ENCODE assay signal across 1 cellular context in the genomic region with DNA sequence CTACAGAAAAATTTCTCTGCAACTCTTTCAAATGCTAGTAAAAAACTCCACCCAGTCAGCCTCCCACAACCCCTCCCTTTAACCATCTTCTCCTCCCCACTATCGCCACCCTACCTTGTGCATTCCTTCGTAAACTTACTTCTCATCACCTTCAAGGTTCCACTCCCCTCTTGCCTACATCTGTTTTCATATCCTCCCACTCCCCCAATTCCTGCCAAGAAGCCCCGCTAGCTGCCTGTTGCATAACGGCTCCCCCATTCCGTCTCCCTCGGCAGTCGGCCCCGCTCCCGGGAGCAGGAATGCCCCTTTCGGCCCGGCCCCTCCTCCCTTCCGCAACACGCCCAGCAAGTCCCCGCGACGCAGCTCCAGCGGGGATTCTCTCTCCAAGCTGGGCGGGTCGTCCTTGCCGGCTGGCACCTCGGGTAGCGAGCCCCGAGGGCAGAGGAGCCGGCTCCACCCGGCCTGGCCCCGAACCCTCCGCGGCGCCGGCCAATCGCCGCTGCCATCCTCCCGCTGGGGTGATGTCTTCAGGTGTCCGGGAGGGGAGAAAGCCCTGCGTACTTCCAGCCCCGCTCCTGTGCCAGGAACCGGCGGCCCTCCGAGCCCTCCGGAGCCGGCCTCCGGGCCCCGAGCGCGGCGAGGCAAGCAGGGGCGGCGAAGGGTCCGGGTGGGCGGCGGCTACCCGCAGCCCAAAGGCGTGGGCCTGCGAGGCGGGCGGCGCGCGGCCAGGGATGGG.
TF ChIP-seq lines count a peak whose summit lies in the region.

No MANE protein-coding gene starts in this region.

TF ChIP-seq in HEK293, 187 proteins besides CTCF, POLR2A, EP300 and RAD21 (continued from another document and continues in another):
- TF ChIP-seq, protein P1, sequence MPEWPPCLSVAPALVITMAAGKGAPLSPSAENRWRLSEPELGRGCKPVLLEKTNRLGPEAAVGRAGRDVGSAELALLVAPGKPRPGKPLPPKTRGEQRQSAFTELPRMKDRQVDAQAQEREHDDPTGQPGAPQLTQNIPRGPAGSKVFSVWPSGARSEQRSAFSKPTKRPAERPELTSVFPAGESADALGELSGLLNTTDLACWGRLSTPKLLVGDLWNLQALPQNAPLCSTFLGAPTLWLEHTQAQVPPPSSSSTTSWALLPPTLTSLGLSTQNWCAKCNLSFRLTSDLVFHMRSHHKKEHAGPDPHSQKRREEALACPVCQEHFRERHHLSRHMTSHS (tag by site-specific recombination; IDR thresholded peaks at IDR 0.05) = no peak
- no peak for TF ChIP-seq ZNF155 (tag by site-specific recombination; IDR thresholded peaks at IDR 0.05)
- peak; percentile 95 for TF ChIP-seq ZXDB (tag by site-specific recombination; IDR thresholded peaks at IDR 0.05)
- TF ChIP-seq ZNF585B (tag by site-specific recombination; IDR thresholded peaks at IDR 0.05) = no peak
- no peak for TF ChIP-seq ZNF664 (tag by site-specific recombination; IDR thresholded peaks at IDR 0.05)
- TF ChIP-seq, protein P2, sequence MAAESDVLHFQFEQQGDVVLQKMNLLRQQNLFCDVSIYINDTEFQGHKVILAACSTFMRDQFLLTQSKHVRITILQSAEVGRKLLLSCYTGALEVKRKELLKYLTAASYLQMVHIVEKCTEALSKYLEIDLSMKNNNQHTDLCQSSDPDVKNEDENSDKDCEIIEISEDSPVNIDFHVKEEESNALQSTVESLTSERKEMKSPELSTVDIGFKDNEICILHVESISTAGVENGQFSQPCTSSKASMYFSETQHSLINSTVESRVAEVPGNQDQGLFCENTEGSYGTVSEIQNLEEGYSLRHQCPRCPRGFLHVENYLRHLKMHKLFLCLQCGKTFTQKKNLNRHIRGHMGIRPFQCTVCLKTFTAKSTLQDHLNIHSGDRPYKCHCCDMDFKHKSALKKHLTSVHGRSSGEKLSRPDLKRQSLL (tag by site-specific recombination; IDR thresholded peaks at IDR 0.05) = no peak
- TF ChIP-seq, protein P3, sequence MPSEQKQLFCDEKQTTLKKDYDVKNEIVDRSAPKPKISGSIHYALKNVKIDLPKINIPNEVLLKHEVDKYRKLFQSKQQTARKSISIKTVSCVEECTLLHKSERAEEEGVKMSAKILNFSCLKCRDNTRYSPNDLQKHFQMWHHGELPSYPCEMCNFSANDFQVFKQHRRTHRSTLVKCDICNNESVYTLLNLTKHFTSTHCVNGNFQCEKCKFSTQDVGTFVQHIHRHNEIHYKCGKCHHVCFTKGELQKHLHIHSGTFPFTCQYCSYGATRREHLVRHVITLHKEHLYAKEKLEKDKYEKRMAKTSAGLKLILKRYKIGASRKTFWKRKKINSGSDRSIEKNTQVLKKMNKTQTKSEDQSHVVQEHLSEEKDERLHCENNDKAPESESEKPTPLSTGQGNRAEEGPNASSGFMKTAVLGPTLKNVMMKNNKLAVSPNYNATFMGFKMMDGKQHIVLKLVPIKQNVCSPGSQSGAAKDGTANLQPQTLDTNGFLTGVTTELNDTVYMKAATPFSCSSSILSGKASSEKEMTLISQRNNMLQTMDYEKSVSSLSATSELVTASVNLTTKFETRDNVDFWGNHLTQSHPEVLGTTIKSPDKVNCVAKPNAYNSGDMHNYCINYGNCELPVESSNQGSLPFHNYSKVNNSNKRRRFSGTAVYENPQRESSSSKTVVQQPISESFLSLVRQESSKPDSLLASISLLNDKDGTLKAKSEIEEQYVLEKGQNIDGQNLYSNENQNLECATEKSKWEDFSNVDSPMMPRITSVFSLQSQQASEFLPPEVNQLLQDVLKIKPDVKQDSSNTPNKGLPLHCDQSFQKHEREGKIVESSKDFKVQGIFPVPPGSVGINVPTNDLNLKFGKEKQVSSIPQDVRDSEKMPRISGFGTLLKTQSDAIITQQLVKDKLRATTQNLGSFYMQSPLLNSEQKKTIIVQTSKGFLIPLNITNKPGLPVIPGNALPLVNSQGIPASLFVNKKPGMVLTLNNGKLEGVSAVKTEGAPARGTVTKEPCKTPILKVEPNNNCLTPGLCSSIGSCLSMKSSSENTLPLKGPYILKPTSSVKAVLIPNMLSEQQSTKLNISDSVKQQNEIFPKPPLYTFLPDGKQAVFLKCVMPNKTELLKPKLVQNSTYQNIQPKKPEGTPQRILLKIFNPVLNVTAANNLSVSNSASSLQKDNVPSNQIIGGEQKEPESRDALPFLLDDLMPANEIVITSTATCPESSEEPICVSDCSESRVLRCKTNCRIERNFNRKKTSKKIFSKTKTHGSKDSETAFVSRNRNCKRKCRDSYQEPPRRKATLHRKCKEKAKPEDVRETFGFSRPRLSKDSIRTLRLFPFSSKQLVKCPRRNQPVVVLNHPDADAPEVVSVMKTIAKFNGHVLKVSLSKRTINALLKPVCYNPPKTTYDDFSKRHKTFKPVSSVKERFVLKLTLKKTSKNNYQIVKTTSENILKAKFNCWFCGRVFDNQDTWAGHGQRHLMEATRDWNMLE (tag by site-specific recombination; conservative IDR thresholded peaks at IDR 0.05; ENCODE audit: low read depth) = no peak
- TF ChIP-seq ZNF16 (tag by site-specific recombination; IDR thresholded peaks at IDR 0.05; ENCODE audit: low read depth) = no peak
- TF ChIP-seq ZFP69B (tag by site-specific recombination; IDR thresholded peaks at IDR 0.05) = no peak
- peak; percentile 99 for TF ChIP-seq SCRT2 (tag by site-specific recombination; IDR thresholded peaks at IDR 0.05)
- 0 out of 2 replicates have a peak, but pooled peaks have one; percentile 24 for TF ChIP-seq FEZF1 (tag by site-specific recombination; IDR thresholded peaks at IDR 0.05)
- no peak for TF ChIP-seq ZSCAN16 (tag by site-specific recombination; IDR thresholded peaks at IDR 0.05)
- no peak for TF ChIP-seq KLF10 (tag by site-specific recombination; IDR thresholded peaks at IDR 0.05)
- no peak for TF ChIP-seq SETDB1 (IDR thresholded peaks at IDR 0.05; ENCODE audit: insufficient read length, low read length)
- TF ChIP-seq ZNF621 (tag by site-specific recombination; IDR thresholded peaks at IDR 0.05) = no peak
- TF ChIP-seq RBAK (tag by site-specific recombination; IDR thresholded peaks at IDR 0.05) = no peak
- no peak for TF ChIP-seq ZNF549 (tag by site-specific recombination; IDR thresholded peaks at IDR 0.05)
- TF ChIP-seq ZNF169 (tag by site-specific recombination; IDR thresholded peaks at IDR 0.05) = no peak
- TF ChIP-seq ZNF2 (tag by site-specific recombination; IDR thresholded peaks at IDR 0.05) = peak; percentile 66; the same call in 1 of the 2 replicates
- no peak for TF ChIP-seq ZNF768 (tag by site-specific recombination; IDR thresholded peaks at IDR 0.05)
- TF ChIP-seq, protein P4, sequence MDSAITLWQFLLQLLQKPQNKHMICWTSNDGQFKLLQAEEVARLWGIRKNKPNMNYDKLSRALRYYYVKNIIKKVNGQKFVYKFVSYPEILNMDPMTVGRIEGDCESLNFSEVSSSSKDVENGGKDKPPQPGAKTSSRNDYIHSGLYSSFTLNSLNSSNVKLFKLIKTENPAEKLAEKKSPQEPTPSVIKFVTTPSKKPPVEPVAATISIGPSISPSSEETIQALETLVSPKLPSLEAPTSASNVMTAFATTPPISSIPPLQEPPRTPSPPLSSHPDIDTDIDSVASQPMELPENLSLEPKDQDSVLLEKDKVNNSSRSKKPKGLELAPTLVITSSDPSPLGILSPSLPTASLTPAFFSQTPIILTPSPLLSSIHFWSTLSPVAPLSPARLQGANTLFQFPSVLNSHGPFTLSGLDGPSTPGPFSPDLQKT (IDR thresholded peaks at IDR 0.05; ENCODE audit: borderline replicate concordance, low read depth, low read length) = no peak
- TF ChIP-seq ZNF544 (tag by site-specific recombination; IDR thresholded peaks at IDR 0.05) = no peak
- TF ChIP-seq ZNF792 (tag by site-specific recombination; IDR thresholded peaks at IDR 0.05) = no peak
- no peak for TF ChIP-seq ZNF37A (tag by site-specific recombination; IDR thresholded peaks at IDR 0.05)
- no peak for TF ChIP-seq ZNF202 (tag by site-specific recombination; IDR thresholded peaks at IDR 0.05; ENCODE audit: borderline replicate concordance)
- TF ChIP-seq ZNF747 (tag by site-specific recombination; IDR thresholded peaks at IDR 0.05) = no peak
- TF ChIP-seq ZNF302 (tag by site-specific recombination; IDR thresholded peaks at IDR 0.05; ENCODE audit: low read depth) = no peak
- TF ChIP-seq ZNF501 (tag by site-specific recombination; IDR thresholded peaks at IDR 0.05) = peak; percentile 77; the same call in 1 of the 2 replicates
- TF ChIP-seq ZNF292 (tag by site-specific recombination; IDR thresholded peaks at IDR 0.05; ENCODE audit: borderline replicate concordance, low read depth) = no peak
- TF ChIP-seq GLI2 (tag by site-specific recombination; IDR thresholded peaks at IDR 0.05; ENCODE audit: borderline replicate concordance, low read depth) = no peak
- TF ChIP-seq ZSCAN23 (tag by site-specific recombination; IDR thresholded peaks at IDR 0.05) = no peak
- TF ChIP-seq, protein P5, sequence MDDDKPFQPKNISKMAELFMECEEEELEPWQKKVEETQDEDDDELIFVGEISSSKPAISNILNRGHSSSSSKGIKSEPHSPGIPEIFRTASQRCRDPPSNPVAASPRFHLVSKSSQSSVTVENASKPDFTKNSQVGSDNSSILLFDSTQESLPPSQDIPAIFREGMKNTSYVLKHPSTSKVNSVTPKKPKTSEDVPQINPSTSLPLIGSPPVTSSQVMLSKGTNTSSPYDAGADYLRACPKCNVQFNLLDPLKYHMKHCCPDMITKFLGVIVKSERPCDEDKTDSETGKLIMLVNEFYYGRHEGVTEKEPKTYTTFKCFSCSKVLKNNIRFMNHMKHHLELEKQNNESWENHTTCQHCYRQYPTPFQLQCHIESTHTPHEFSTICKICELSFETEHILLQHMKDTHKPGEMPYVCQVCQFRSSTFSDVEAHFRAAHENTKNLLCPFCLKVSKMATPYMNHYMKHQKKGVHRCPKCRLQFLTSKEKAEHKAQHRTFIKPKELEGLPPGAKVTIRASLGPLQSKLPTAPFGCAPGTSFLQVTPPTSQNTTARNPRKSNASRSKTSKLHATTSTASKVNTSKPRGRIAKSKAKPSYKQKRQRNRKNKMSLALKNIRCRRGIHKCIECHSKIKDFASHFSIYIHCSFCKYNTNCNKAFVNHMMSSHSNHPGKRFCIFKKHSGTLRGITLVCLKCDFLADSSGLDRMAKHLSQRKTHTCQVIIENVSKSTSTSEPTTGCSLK (tag by site-specific recombination; IDR thresholded peaks at IDR 0.05) = no peak
- TF ChIP-seq ZNF624 (tag by site-specific recombination; IDR thresholded peaks at IDR 0.05) = no peak
- TF ChIP-seq ZNF10 (tag by site-specific recombination; IDR thresholded peaks at IDR 0.05) = no peak
- TF ChIP-seq ZNF266 (tag by site-specific recombination; IDR thresholded peaks at IDR 0.05; ENCODE audit: low read depth) = no peak
- TF ChIP-seq, protein P6, sequence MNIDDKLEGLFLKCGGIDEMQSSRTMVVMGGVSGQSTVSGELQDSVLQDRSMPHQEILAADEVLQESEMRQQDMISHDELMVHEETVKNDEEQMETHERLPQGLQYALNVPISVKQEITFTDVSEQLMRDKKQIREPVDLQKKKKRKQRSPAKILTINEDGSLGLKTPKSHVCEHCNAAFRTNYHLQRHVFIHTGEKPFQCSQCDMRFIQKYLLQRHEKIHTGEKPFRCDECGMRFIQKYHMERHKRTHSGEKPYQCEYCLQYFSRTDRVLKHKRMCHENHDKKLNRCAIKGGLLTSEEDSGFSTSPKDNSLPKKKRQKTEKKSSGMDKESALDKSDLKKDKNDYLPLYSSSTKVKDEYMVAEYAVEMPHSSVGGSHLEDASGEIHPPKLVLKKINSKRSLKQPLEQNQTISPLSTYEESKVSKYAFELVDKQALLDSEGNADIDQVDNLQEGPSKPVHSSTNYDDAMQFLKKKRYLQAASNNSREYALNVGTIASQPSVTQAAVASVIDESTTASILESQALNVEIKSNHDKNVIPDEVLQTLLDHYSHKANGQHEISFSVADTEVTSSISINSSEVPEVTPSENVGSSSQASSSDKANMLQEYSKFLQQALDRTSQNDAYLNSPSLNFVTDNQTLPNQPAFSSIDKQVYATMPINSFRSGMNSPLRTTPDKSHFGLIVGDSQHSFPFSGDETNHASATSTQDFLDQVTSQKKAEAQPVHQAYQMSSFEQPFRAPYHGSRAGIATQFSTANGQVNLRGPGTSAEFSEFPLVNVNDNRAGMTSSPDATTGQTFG (tag by site-specific recombination; IDR thresholded peaks at IDR 0.05; ENCODE audit: borderline replicate concordance) = no peak
- TF ChIP-seq ZNF776 (tag by site-specific recombination; IDR thresholded peaks at IDR 0.05; ENCODE audit: borderline replicate concordance) = no peak
- peak; percentile 93 for TF ChIP-seq ZEB2 (tag by site-specific recombination; IDR thresholded peaks at IDR 0.05)
- 0 out of 2 replicates have a peak, but pooled peaks have one; percentile 17 for TF ChIP-seq ZSCAN30 (tag by site-specific recombination; IDR thresholded peaks at IDR 0.05)
- TF ChIP-seq ZNF626 (tag by site-specific recombination; IDR thresholded peaks at IDR 0.05) = no peak
- TF ChIP-seq HOXD13 (CRISPR knock-in tag; IDR thresholded peaks at IDR 0.05; ENCODE audit: borderline replicate concordance) = no peak
- peak; percentile 46; the same call in 1 of the 2 replicates for TF ChIP-seq ZFP37 (tag by site-specific recombination; IDR thresholded peaks at IDR 0.05)
- peak; percentile 67 for TF ChIP-seq ZBTB8A (tag by site-specific recombination; IDR thresholded peaks at IDR 0.05)
- TF ChIP-seq ZBTB20 (tag by site-specific recombination; IDR thresholded peaks at IDR 0.05) = peak; percentile 99
- TF ChIP-seq, protein P7, sequence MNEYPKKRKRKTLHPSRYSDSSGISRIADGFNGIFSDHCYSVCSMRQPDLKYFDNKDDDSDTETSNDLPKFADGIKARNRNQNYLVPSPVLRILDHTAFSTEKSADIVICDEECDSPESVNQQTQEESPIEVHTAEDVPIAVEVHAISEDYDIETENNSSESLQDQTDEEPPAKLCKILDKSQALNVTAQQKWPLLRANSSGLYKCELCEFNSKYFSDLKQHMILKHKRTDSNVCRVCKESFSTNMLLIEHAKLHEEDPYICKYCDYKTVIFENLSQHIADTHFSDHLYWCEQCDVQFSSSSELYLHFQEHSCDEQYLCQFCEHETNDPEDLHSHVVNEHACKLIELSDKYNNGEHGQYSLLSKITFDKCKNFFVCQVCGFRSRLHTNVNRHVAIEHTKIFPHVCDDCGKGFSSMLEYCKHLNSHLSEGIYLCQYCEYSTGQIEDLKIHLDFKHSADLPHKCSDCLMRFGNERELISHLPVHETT (tag by site-specific recombination; IDR thresholded peaks at IDR 0.05) = peak; percentile 58; the same call in 1 of the 2 replicates
- no peak for TF ChIP-seq SALL2 (tag by site-specific recombination; IDR thresholded peaks at IDR 0.05; ENCODE audit: borderline replicate concordance)
- TF ChIP-seq, protein P8, sequence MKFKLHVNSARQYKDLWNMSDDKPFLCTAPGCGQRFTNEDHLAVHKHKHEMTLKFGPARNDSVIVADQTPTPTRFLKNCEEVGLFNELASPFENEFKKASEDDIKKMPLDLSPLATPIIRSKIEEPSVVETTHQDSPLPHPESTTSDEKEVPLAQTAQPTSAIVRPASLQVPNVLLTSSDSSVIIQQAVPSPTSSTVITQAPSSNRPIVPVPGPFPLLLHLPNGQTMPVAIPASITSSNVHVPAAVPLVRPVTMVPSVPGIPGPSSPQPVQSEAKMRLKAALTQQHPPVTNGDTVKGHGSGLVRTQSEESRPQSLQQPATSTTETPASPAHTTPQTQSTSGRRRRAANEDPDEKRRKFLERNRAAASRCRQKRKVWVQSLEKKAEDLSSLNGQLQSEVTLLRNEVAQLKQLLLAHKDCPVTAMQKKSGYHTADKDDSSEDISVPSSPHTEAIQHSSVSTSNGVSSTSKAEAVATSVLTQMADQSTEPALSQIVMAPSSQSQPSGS (tag by site-specific recombination; IDR thresholded peaks at IDR 0.05; ENCODE audit: low read depth) = no peak
- no peak for TF ChIP-seq ZNF239 (tag by site-specific recombination; IDR thresholded peaks at IDR 0.05)
